8 cellular contexts compared by ENCODE assay signal in genomic region chr12:57693659-57694458, GRCh38. TPM values are rescaled to one million over a fixed set of nuclear protein-coding genes. Genes with fewer than 3 reads are reported as not detected.
DNase-seq lines count a peak whose midpoint lies in the region; TF ChIP-seq lines count a peak whose summit lies in the region.

TSS of gene OS9 (plus strand) at chr12:57694132. CDS start at chr12:57694162, 30 bp downstream.

- H3K36me3 ChIP-seq in MM.1S (replicated peaks; ENCODE audit: insufficient read depth, low read length) (peaks cover 8% of the 10 kb centered on the region; the same call in 1 of the 2 replicates), neuron (ENCODE audit: insufficient read depth, low read length) (peaks cover 31% of the 10 kb centered on the region)

- peak within 1 kb of the TSS; percentile 51; the same call in 1 of the 2 replicates for H3K27ac ChIP-seq in MM.1S (ENCODE audit: low read length)

- peak within 1 kb of the TSS; percentile 96 for H2AFZ ChIP-seq in MM.1S (ENCODE audit: low read length)
- peak within 1 kb of the TSS; percentile 48 for H2AFZ ChIP-seq in neuron (ENCODE audit: low read depth, low read length)

- H3K4me3 ChIP-seq in MM.1S (ENCODE audit: low read length) (peak within 1 kb of the TSS; percentile 95), neuron (ENCODE audit: low read length) (peak within 1 kb of the TSS; percentile 56)

- H3K4me1 ChIP-seq in MM.1S (ENCODE audit: low read length) = peaks cover 8% of the 10 kb centered on the region; the same call in 1 of the 2 replicates
- peaks cover 6% of the 10 kb centered on the region for H3K4me1 ChIP-seq in neuron (ENCODE audit: insufficient read depth, low read length)

- H3K9me3 ChIP-seq in MM.1S (replicated peaks; ENCODE audit: insufficient read depth, low read length) = no peaks in the 10 kb centered on the region
- no peaks in the 10 kb centered on the region for H3K9me3 ChIP-seq in neuron (ENCODE audit: low read length)

- no peaks in the 10 kb centered on the region for H3K9me2 ChIP-seq in MM.1S (replicated peaks; ENCODE audit: insufficient read depth, low read length)

- H3K79me2 ChIP-seq in MM.1S (ENCODE audit: low read length) = peaks cover 23% of the 10 kb centered on the region

- H4K20me1 ChIP-seq in MM.1S (ENCODE audit: insufficient read depth, low read length) = no peaks in the 10 kb centered on the region

- H3K27me3 ChIP-seq in MM.1S (replicated peaks; ENCODE audit: insufficient read depth, low read length) (no peaks in the 10 kb centered on the region), neuron (ENCODE audit: insufficient read depth, low read length) (no peaks in the 10 kb centered on the region)

- H3F3A ChIP-seq in MM.1S (ENCODE audit: insufficient read depth, low read length) = no peaks in the 10 kb centered on the region

- H3K9ac ChIP-seq in MM.1S (ENCODE audit: low read length) = peak within 1 kb of the TSS; percentile 85

- DNase-seq in GM03348 (ENCODE audit: low spot score) (peak; percentile 98), HCEC 1CT (peak; percentile 100), MM.1S (peak; percentile 99), SIG-M5 (lab: John Stamatoyannopoulos, UW) (peak; percentile 100), activated gamma-delta T cell treated with Interleukin-2 at 50 U/mL for 16 hours (peak; percentile 94), foreskin melanocyte (peak; percentile 100)

- H3K4me2 ChIP-seq in MM.1S (ENCODE audit: low read depth, low read length) = peak within 1 kb of the TSS; percentile 69

- TF ChIP-seq CTCF in MM.1S (IDR thresholded peaks at IDR 0.05; ENCODE audit: low read length) = peak; percentile 81
- TF ChIP-seq CTCF in subcutaneous adipose tissue (IDR thresholded peaks at IDR 0.05; ENCODE audit: low read depth) = no peak

RNA-seq across cellular contexts. Expression of gene OS9, which starts in this region (rescaled TPM):
- 100 to 1,000 TPM; 120 to 390 (median 277) TPM for total RNA-seq in subcutaneous adipose tissue

Comparison
In these comparisons a context has a peak if more than half of its experiments do, and no peak if none do; other contexts are left out.
1. Peak in every context shown above with its lines: DNase-seq, H3K4me3 ChIP-seq and H3K27ac ChIP-seq.